8 cellular contexts compared by ENCODE assay signal in genomic region chr16:49592507-49593422, GRCh38.
A peak's percentile ranks its signal among the peaks of the same experiment; 100 is the strongest.
DNase-seq lines count a peak whose midpoint lies in the region; TF ChIP-seq lines count a peak whose summit lies in the region.

No MANE protein-coding gene starts in this region.

- H3K4me1 Mint-ChIP-seq in activated T-helper 1 cell treated with anti-CD3 and anti-CD28 coated beads, Interleukin-12 subunit alpha, Interleukin-12 subunit beta, Interleukin-2, Interleukin-4 antibody, amounts not matched to agents 30 ng/mL and 10 ng/mL and 1 ng/mL, durations not matched to agents 14 hours and 24 hours and 36 hours (ENCODE audit: low read depth), result no peaks in the 10 kb centered on the region

- H3K4me3 ChIP-seq in HFF-Myc (replicated peaks; ENCODE audit: low read depth, low read length) (no peak overlapping the region), right atrium auricular region (no peak overlapping the region)

- H3K36me3 ChIP-seq in right atrium auricular region, result no peaks in the 10 kb centered on the region

- H3K4me1 ChIP-seq in right atrium auricular region, result peaks cover 0 to 14% of the 10 kb centered on the region in 2 donors

- TF ChIP-seq CTCF in HFF-Myc (IDR thresholded peaks at IDR 0.05; ENCODE audit: low read depth, low read length, missing control alignments) (peak; percentile 86), right atrium auricular region (IDR thresholded peaks at IDR 0.05) (peak; percentile 81 to 82)

- no peaks in the 10 kb centered on the region for H3K9me3 Mint-ChIP-seq in activated T-helper 1 cell treated with anti-CD3 and anti-CD28 coated beads, Interleukin-12 subunit alpha, Interleukin-12 subunit beta, Interleukin-2, Interleukin-4 antibody, amounts not matched to agents 30 ng/mL and 10 ng/mL and 1 ng/mL, durations not matched to agents 14 hours and 24 hours and 36 hours

- peaks cover 3% of the 10 kb centered on the region for H3K27me3 Mint-ChIP-seq in activated T-helper 1 cell treated with anti-CD3 and anti-CD28 coated beads, Interleukin-12 subunit alpha, Interleukin-12 subunit beta, Interleukin-2, Interleukin-4 antibody, amounts not matched to agents 30 ng/mL and 10 ng/mL and 1 ng/mL, durations not matched to agents 14 hours and 24 hours and 36 hours (ENCODE audit: insufficient read depth)

- DNase-seq in ELF-1 (ENCODE audit: low read depth, low spot score), result peak; percentile 82
- DNase-seq in HFF-Myc (ENCODE audit: extremely low read depth, low read depth), result no peak
- DNase-seq in NCI-H82 (lab: John Stamatoyannopoulos, UW), result peak; percentile 75
- peak; percentile 5 for DNase-seq in activated T-helper 1 cell treated with anti-CD3 and anti-CD28 coated beads, Interleukin-12 subunit alpha, Interleukin-12 subunit beta, Interleukin-2, Interleukin-4 antibody, amounts not matched to agents 30 ng/mL and 10 ng/mL and 1 ng/mL, durations not matched to agents 14 hours and 24 hours and 36 hours (ENCODE audit: low spot score)
- peak; percentile 58 for DNase-seq in right atrium auricular region (ENCODE audit: low spot score)
- DNase-seq in stimulated activated CD4-positive, alpha-beta T cell treated with anti-CD3 and anti-CD28 coated beads, Interleukin-1b, Interleukin-23, amount 100 ng/mL, for 4 hours (ENCODE audit: low read depth in 2 of 2), result peak; percentile 17 to 20
- DNase-seq in NCI-H128 (lab: John Stamatoyannopoulos, UW; ENCODE audit: unreplicated experiment), result no peak
- DNase-seq in cerebellar nuclear complex (lab: John Stamatoyannopoulos, UW), result no peak

- H3K27ac ChIP-seq in right atrium auricular region, result no peak overlapping the region

- H3K36me3 Mint-ChIP-seq in activated T-helper 1 cell treated with anti-CD3 and anti-CD28 coated beads, Interleukin-12 subunit alpha, Interleukin-12 subunit beta, Interleukin-2, Interleukin-4 antibody, amounts not matched to agents 30 ng/mL and 10 ng/mL and 1 ng/mL, durations not matched to agents 14 hours and 24 hours and 36 hours (ENCODE audit: low read depth), result no peaks in the 10 kb centered on the region

- H3K27ac Mint-ChIP-seq in activated T-helper 1 cell treated with anti-CD3 and anti-CD28 coated beads, Interleukin-12 subunit alpha, Interleukin-12 subunit beta, Interleukin-2, Interleukin-4 antibody, amounts not matched to agents 30 ng/mL and 10 ng/mL and 1 ng/mL, durations not matched to agents 14 hours and 24 hours and 36 hours, result no peak overlapping the region

- intact Hi-C loops in activated T-helper 1 cell treated with anti-CD3 and anti-CD28 coated beads, Interleukin-12 subunit alpha, Interleukin-12 subunit beta, Interleukin-2, Interleukin-4 antibody, amounts not matched to agents 30 ng/mL and 10 ng/mL and 1 ng/mL, durations not matched to agents 14 hours and 24 hours and 36 hours (cut with micrococcal nuclease), result loop anchor here (1.0 kb wide), 1 partner anchor 100 kb away; no protein-coding TSS in a partner anchor

- H3K4me3 Mint-ChIP-seq in activated T-helper 1 cell treated with anti-CD3 and anti-CD28 coated beads, Interleukin-12 subunit alpha, Interleukin-12 subunit beta, Interleukin-2, Interleukin-4 antibody, amounts not matched to agents 30 ng/mL and 10 ng/mL and 1 ng/mL, durations not matched to agents 14 hours and 24 hours and 36 hours, result no peak overlapping the region

- no peaks in the 10 kb centered on the region for H3K9me3 ChIP-seq in right atrium auricular region

- H3K27me3 ChIP-seq in right atrium auricular region, result no peaks in the 10 kb centered on the region

Comparison
In these comparisons a context has a peak if more than half of its experiments do, and no peak if none do; other contexts are left out.
1. DNase-seq: peak in ELF-1 (single experiment), NCI-H82 (single experiment), activated T-helper 1 cell treated with anti-CD3 and anti-CD28 coated beads, Interleukin-12 subunit alpha, Interleukin-12 subunit beta, Interleukin-2, Interleukin-4 antibody, amounts not matched to agents 30 ng/mL and 10 ng/mL and 1 ng/mL, durations not matched to agents 14 hours and 24 hours and 36 hours (single experiment), right atrium auricular region (single experiment) and stimulated activated CD4-positive, alpha-beta T cell treated with anti-CD3 and anti-CD28 coated beads, Interleukin-1b, Interleukin-23, amount 100 ng/mL, for 4 hours (2 of 2); none in HFF-Myc (single experiment), NCI-H128 (single experiment) and cerebellar nuclear complex (0 of 2).